Comparison of ENCODE assay signal across 8 cellular contexts in genomic region chr3:126472277-126473006, GRCh38. TPM values are rescaled to one million over a fixed set of nuclear protein-coding genes. Genes with fewer than 3 reads are reported as not detected.
DNase-seq lines count a peak whose midpoint lies in the region; ATAC-seq and TF ChIP-seq lines count a peak whose summit lies in the region.

No MANE protein-coding gene starts in this region.

- no peak for TF ChIP-seq CTCF in activated B cell treated with CpG ODN at 0.5 μM for 24 hours (IDR thresholded peaks at IDR 0.05)

- peaks cover 36% of the 10 kb centered on the region for H3K4me1 Mint-ChIP-seq in T-helper 2 cell treated with Interferon-gamma antibody and Interleukin-4, amounts not matched to agents 5 μg/mL and 100 μg/mL, for 36 hours (ENCODE audit: low read depth)
- peaks cover 41% of the 10 kb centered on the region for H3K4me1 Mint-ChIP-seq in activated B cell treated with CpG ODN at 0.5 μM for 24 hours

- POLR2A ChIA-PET in activated B cell treated with CpG ODN at 0.5 μM for 24 hours (lab: Charles Lee) = interaction anchor here (0.6 kb wide), 1 partner anchor 46 kb away, joined by 4 read pairs; no protein-coding TSS in a partner anchor

- peaks cover 55% of the 10 kb centered on the region for H3K36me3 Mint-ChIP-seq in T-helper 2 cell treated with Interferon-gamma antibody and Interleukin-4, amounts not matched to agents 5 μg/mL and 100 μg/mL, for 36 hours (ENCODE audit: low read depth)
- peaks cover 60% of the 10 kb centered on the region for H3K36me3 Mint-ChIP-seq in activated B cell treated with CpG ODN at 0.5 μM for 24 hours (ENCODE audit: low read depth)

- H3K27ac Mint-ChIP-seq in T-helper 2 cell treated with Interferon-gamma antibody and Interleukin-4, amounts not matched to agents 5 μg/mL and 100 μg/mL, for 36 hours = peak overlapping the region; percentile 64
- peak overlapping the region; percentile 56 for H3K27ac Mint-ChIP-seq in activated B cell treated with CpG ODN at 0.5 μM for 24 hours

- intact Hi-C loops in activated B cell treated with CpG ODN at 0.5 μM for 24 hours (cut with micrococcal nuclease) = loop anchor here (10.0 kb wide), 2 partner anchors 1582 to 1738 kb away; partner anchors contain the start of genes SEC61A1 and UMPS

- CTCF ChIA-PET in activated B cell treated with CpG ODN at 0.5 μM for 24 hours (lab: Charles Lee) = interaction anchor here (1.3 to 1.4 kb wide), 2 partner anchors 10 to 182 kb away, joined by 3 to 5 read pairs; partner anchors contain the start of gene TXNRD3

- no peaks in the 10 kb centered on the region for H3K27me3 Mint-ChIP-seq in T-helper 2 cell treated with Interferon-gamma antibody and Interleukin-4, amounts not matched to agents 5 μg/mL and 100 μg/mL, for 36 hours (ENCODE audit: low read depth)
- no peaks in the 10 kb centered on the region for H3K27me3 Mint-ChIP-seq in activated B cell treated with CpG ODN at 0.5 μM for 24 hours

- ATAC-seq in activated B cell treated with CpG ODN at 0.5 μM for 24 hours (ENCODE audit: low read depth) (no peak), HG03457 (IDR thresholded peaks at IDR 0.05; ENCODE audit: unreplicated experiment) (no peak), GM18870 (IDR thresholded peaks at IDR 0.05; ENCODE audit: unreplicated experiment) (no peak)

- peak overlapping the region; percentile 96 for H3K4me3 Mint-ChIP-seq in T-helper 2 cell treated with Interferon-gamma antibody and Interleukin-4, amounts not matched to agents 5 μg/mL and 100 μg/mL, for 36 hours
- H3K4me3 Mint-ChIP-seq in activated B cell treated with CpG ODN at 0.5 μM for 24 hours = peak overlapping the region; percentile 61

- no peak for DNase-seq in T-helper 2 cell treated with Interferon-gamma antibody and Interleukin-4, amounts not matched to agents 5 μg/mL and 100 μg/mL, for 36 hours (ENCODE audit: low spot score)
- DNase-seq in T-helper 2 cell (no peak), NCI-H146 (lab: John Stamatoyannopoulos, UW) (peak; percentile 80), activated B cell treated with CpG ODN at 0.5 μM for 24 hours (no peak), glomerular endothelial cell (ENCODE audit: extremely low read depth, low read depth, low spot score) (peak; percentile 51), non-pigmented ciliary epithelial cell (ENCODE audit: low read depth) (peak; percentile 76)

- no peaks in the 10 kb centered on the region for H3K9me3 Mint-ChIP-seq in T-helper 2 cell treated with Interferon-gamma antibody and Interleukin-4, amounts not matched to agents 5 μg/mL and 100 μg/mL, for 36 hours
- no peaks in the 10 kb centered on the region for H3K9me3 Mint-ChIP-seq in activated B cell treated with CpG ODN at 0.5 μM for 24 hours

RNA-seq across cellular contexts. Expression of gene ZXDC, which starts 3.2 kb away (rescaled TPM):
- total RNA-seq in activated B cell treated with CpG ODN at 0.5 μM for 24 hours (37.4 and 45.4 TPM in 2 replicates), glomerular endothelial cell (17.9 and 25.7 TPM in 2 replicates)

RNA-seq across cellular contexts. Expression of gene UROC1, which starts 45.1 kb away (rescaled TPM):
- total RNA-seq in activated B cell treated with CpG ODN at 0.5 μM for 24 hours = not detected in 2 replicates
- total RNA-seq in glomerular endothelial cell = not detected in 2 replicates

RNA-seq across cellular contexts. Expression of gene CHST13, which starts 51.5 kb away (rescaled TPM):
- not detected in 2 replicates for total RNA-seq in activated B cell treated with CpG ODN at 0.5 μM for 24 hours
- not detected in 2 replicates for total RNA-seq in glomerular endothelial cell

Comparison
In these comparisons a context has a peak if more than half of its experiments do, and no peak if none do; other contexts are left out.
1. DNase-seq: peak in NCI-H146 (single experiment), glomerular endothelial cell (single experiment) and non-pigmented ciliary epithelial cell (single experiment); none in T-helper 2 cell treated with Interferon-gamma antibody and Interleukin-4, amounts not matched to agents 5 μg/mL and 100 μg/mL, for 36 hours (single experiment), T-helper 2 cell (0 of 5) and activated B cell treated with CpG ODN at 0.5 μM for 24 hours (single experiment).